15 cellular contexts compared by ENCODE assay signal in the genomic region with DNA sequence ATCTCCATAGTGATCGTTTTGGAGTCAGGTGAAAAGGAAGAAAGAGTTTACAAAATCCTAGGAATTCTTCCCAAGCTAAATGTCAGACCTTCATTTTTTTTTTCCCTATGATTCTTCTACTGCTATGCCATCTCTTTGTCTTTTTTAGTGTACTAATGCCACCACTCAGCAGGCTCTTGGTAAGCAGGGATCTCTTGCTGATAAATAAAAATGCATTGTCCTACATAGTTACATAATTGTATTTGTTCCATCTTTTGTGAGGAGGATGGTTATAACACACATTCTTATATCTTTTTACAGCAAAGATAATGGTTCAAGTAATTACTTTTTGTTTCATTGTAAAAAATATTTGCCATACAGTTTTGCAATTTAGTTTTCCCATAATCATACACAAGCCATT. TPM values are rescaled to one million over a fixed set of nuclear protein-coding genes. Genes with fewer than 3 reads are reported as not detected.
DNase-seq lines count a peak whose midpoint lies in the region; ATAC-seq, FAIRE-seq and TF ChIP-seq lines count a peak whose summit lies in the region.
"Had no signal": no experiment of that assay in that cellular context is flagged by ENCODE, and none has a peak within 500 bp of the region (broad histone marks: within the 10 kb centered on the region; RNA-seq: fewer than 3 reads in every experiment).

No MANE protein-coding gene starts in this region.

- no peaks in the 10 kb centered on the region for H3K9me3 Mint-ChIP-seq in activated naive CD4-positive, alpha-beta T cell treated with anti-CD3 and anti-CD28 coated beads, Interleukin-2, amount 50 U/mL, for 72 hours
- H3K9me3 Mint-ChIP-seq in activated naive CD4-positive, alpha-beta T cell treated with anti-CD3 and anti-CD28 coated beads for 36 hours = no peaks in the 10 kb centered on the region
- H3K9me3 Mint-ChIP-seq in nephron progenitor cell = no peaks in the 10 kb centered on the region
- H3K9me3 Mint-ChIP-seq in stimulated activated naive CD8-positive, alpha-beta T cell treated with anti-CD3 and anti-CD28 coated beads, Interleukin-15, amount 100 ng/mL, for 72 hours = no peaks in the 10 kb centered on the region
- H3K9me3 Mint-ChIP-seq: GM23338 had no signal

- in situ Hi-C loops in G401 (cut with HindIII; ENCODE audit: low sequenced_read_pairs) = no loop called here

- FAIRE-seq in islet of Langerhans (lab: Jason Lieb, UNC) = peak; percentile 38
- FAIRE-seq: D721Med, H54, HTR-8/SVneo had no signal

- no peak for DNase-seq in activated naive CD4-positive, alpha-beta T cell treated with anti-CD3 and anti-CD28 coated beads, Interleukin-2, amount 50 U/mL, for 72 hours (ENCODE audit: low spot score in 2 of 2)
- DNase-seq in activated naive CD4-positive, alpha-beta T cell treated with anti-CD3 and anti-CD28 coated beads for 36 hours = no peak
- peak; percentile 56 for DNase-seq in G401 (ENCODE audit: low spot score)
- no peak for DNase-seq in nephron progenitor cell
- no peak for DNase-seq in stimulated activated naive CD8-positive, alpha-beta T cell treated with anti-CD3 and anti-CD28 coated beads, Interleukin-15, amount 100 ng/mL, for 72 hours
- DNase-seq: Caco-2, GDM1, HCEC 1CT, IMR-90 had no signal

- H3K4me1 Mint-ChIP-seq in activated naive CD4-positive, alpha-beta T cell treated with anti-CD3 and anti-CD28 coated beads for 36 hours (ENCODE audit: low read depth) = no peaks in the 10 kb centered on the region
- peaks cover 5% of the 10 kb centered on the region for H3K4me1 Mint-ChIP-seq in nephron progenitor cell
- H3K4me1 Mint-ChIP-seq in stimulated activated naive CD8-positive, alpha-beta T cell treated with anti-CD3 and anti-CD28 coated beads, Interleukin-15, amount 100 ng/mL, for 72 hours = no peaks in the 10 kb centered on the region
- H3K4me1 Mint-ChIP-seq: B cell, GM23338 had no signal

- intact Hi-C loops in activated naive CD4-positive, alpha-beta T cell treated with anti-CD3 and anti-CD28 coated beads for 36 hours (cut with micrococcal nuclease) = no loop called here

- no peak for ATAC-seq in activated naive CD4-positive, alpha-beta T cell treated with anti-CD3 and anti-CD28 coated beads, Interleukin-2, amount 50 U/mL, for 72 hours
- no peak for ATAC-seq in stimulated activated naive CD8-positive, alpha-beta T cell treated with anti-CD3 and anti-CD28 coated beads, Interleukin-15, amount 100 ng/mL, for 72 hours
- ATAC-seq: GM23338 had no signal

- peaks cover 15 to 30% of the 10 kb centered on the region in 2 donors for H3K36me3 Mint-ChIP-seq in activated naive CD4-positive, alpha-beta T cell treated with anti-CD3 and anti-CD28 coated beads, Interleukin-2, amount 50 U/mL, for 72 hours
- peaks cover 45% of the 10 kb centered on the region for H3K36me3 Mint-ChIP-seq in activated naive CD4-positive, alpha-beta T cell treated with anti-CD3 and anti-CD28 coated beads for 36 hours (ENCODE audit: low read depth)
- H3K36me3 Mint-ChIP-seq in nephron progenitor cell (ENCODE audit: low read depth) = peaks cover 57% of the 10 kb centered on the region

- CTCF ChIA-PET in activated naive CD4-positive, alpha-beta T cell treated with anti-CD3 and anti-CD28 coated beads for 36 hours (lab: Charles Lee) = interaction anchor here (0.9 to 1.4 kb wide), 3 partner anchors 9 to 137 kb away, joined by 4 to 5 read pairs (median 4); no protein-coding TSS in a partner anchor

- TF ChIP-seq CTCF in nephron progenitor cell (IDR thresholded peaks at IDR 0.05) = no peak

- H3K27ac Mint-ChIP-seq in activated naive CD4-positive, alpha-beta T cell treated with anti-CD3 and anti-CD28 coated beads, Interleukin-2, amount 50 U/mL, for 72 hours = peak overlapping the region; percentile 54 to 85
- no peak overlapping the region for H3K27ac Mint-ChIP-seq in activated naive CD4-positive, alpha-beta T cell treated with anti-CD3 and anti-CD28 coated beads for 36 hours
- no peak overlapping the region for H3K27ac Mint-ChIP-seq in nephron progenitor cell
- H3K27ac Mint-ChIP-seq in stimulated activated naive CD8-positive, alpha-beta T cell treated with anti-CD3 and anti-CD28 coated beads, Interleukin-15, amount 100 ng/mL, for 72 hours = peak overlapping the region in 1 of 2 donors; percentile 62
- H3K27ac Mint-ChIP-seq: B cell, GM23338 had no signal

- no peaks in the 10 kb centered on the region for H3K27me3 Mint-ChIP-seq in activated naive CD4-positive, alpha-beta T cell treated with anti-CD3 and anti-CD28 coated beads for 36 hours (ENCODE audit: low read depth)
- no peaks in the 10 kb centered on the region for H3K27me3 Mint-ChIP-seq in nephron progenitor cell (ENCODE audit: low read depth, poor library complexity)
- no peaks in the 10 kb centered on the region for H3K27me3 Mint-ChIP-seq in stimulated activated naive CD8-positive, alpha-beta T cell treated with anti-CD3 and anti-CD28 coated beads, Interleukin-15, amount 100 ng/mL, for 72 hours
- H3K27me3 Mint-ChIP-seq: B cell had no signal

- no peak overlapping the region for H3K4me3 Mint-ChIP-seq in activated naive CD4-positive, alpha-beta T cell treated with anti-CD3 and anti-CD28 coated beads for 36 hours
- H3K4me3 Mint-ChIP-seq in nephron progenitor cell = no peak overlapping the region
- no peak overlapping the region for H3K4me3 Mint-ChIP-seq in stimulated activated naive CD8-positive, alpha-beta T cell treated with anti-CD3 and anti-CD28 coated beads, Interleukin-15, amount 100 ng/mL, for 72 hours
- H3K4me3 Mint-ChIP-seq: B cell, GM23338 had no signal

RNA-seq across cellular contexts. Expression of a gene that starts 36.8 kb away (rescaled TPM):
- total RNA-seq in activated naive CD4-positive, alpha-beta T cell treated with anti-CD3 and anti-CD28 coated beads, Interleukin-2, amount 50 U/mL, for 72 hours = 1 to 10 TPM in 1 of 2 donors, under 1 TPM in 1; 0.98 to 2.7 TPM
- total RNA-seq in activated naive CD4-positive, alpha-beta T cell treated with anti-CD3 and anti-CD28 coated beads for 36 hours = under 1 TPM; 0.86 to 0.98 TPM
- 0.10 TPM in 1 of 2 replicates, not detected in the other for total RNA-seq in G401 (2014; rRNA removed; shearing (Covaris generic))

Comparison
In these comparisons a context has a peak if more than half of its experiments do, and no peak if none do; other contexts are left out.
1. H3K27ac Mint-ChIP-seq: peak in activated naive CD4-positive, alpha-beta T cell treated with anti-CD3 and anti-CD28 coated beads, Interleukin-2, amount 50 U/mL, for 72 hours (2 of 2); none in activated naive CD4-positive, alpha-beta T cell treated with anti-CD3 and anti-CD28 coated beads for 36 hours (single experiment) and nephron progenitor cell (single experiment).